In genomic region chr3:7393944-7394605, GRCh38 we compare ENCODE assay signal across 22 cellular contexts.
"Had no signal": no experiment of that assay in that cellular context is flagged by ENCODE, and none has a peak within 500 bp of the region (broad histone marks: within the 10 kb centered on the region; RNA-seq: fewer than 3 reads in every experiment).

No MANE protein-coding gene starts in this region.

- H3K36me3 ChIP-seq: heart left ventricle, pancreas, stomach, thoracic aorta had no signal

- H3K27me3 Mint-ChIP-seq: naive B cell, progenitor cell of endocrine pancreas had no signal

- H3K4me3 ChIP-seq: dorsolateral prefrontal cortex, heart left ventricle, pancreas, stomach, thoracic aorta had no signal

- H3K4me1 Mint-ChIP-seq: naive B cell, nephron had no signal

- H3K27me3 ChIP-seq: dorsolateral prefrontal cortex, heart left ventricle, pancreas, stomach had no signal

- FAIRE-seq: frontal cortex, islet of Langerhans, pancreas, small intestine had no signal

- H3K36me3 Mint-ChIP-seq: naive B cell had no signal

- H3K4me3 Mint-ChIP-seq: naive B cell, nephron had no signal

- H3K4me1 ChIP-seq: heart left ventricle, pancreas, stomach had no signal

- H3K9me3 ChIP-seq: heart left ventricle, pancreas, stomach, thoracic aorta had no signal

- H3K27ac Mint-ChIP-seq: naive B cell, nephron, progenitor cell of endocrine pancreas had no signal

- H3K27ac ChIP-seq: heart left ventricle, pancreas, stomach, thoracic aorta had no signal

- ATAC-seq: esophagus mucosa, heart left ventricle, pancreas, right cardiac atrium had no signal

- DNase-seq: dorsolateral prefrontal cortex; effector CD8-positive, alpha-beta T cell; heart left ventricle; hippocampal formation; kidney glomerular epithelial cell; mesendoderm; naive B cell; occipital lobe; pancreas; right cardiac atrium; small intestine; stimulated activated CD4-positive, alpha-beta T cell treated with anti-CD3 and anti-CD28 coated beads, Interleukin-12 subunit alpha, Interleukin-12 subunit beta, amount 100 ng/mL, for 4 hours; stimulated activated naive CD4-positive, alpha-beta T cell; stomach; substantia nigra; trophoblast cell had no signal
